8 cellular contexts compared by ENCODE assay signal in the genomic region with DNA sequence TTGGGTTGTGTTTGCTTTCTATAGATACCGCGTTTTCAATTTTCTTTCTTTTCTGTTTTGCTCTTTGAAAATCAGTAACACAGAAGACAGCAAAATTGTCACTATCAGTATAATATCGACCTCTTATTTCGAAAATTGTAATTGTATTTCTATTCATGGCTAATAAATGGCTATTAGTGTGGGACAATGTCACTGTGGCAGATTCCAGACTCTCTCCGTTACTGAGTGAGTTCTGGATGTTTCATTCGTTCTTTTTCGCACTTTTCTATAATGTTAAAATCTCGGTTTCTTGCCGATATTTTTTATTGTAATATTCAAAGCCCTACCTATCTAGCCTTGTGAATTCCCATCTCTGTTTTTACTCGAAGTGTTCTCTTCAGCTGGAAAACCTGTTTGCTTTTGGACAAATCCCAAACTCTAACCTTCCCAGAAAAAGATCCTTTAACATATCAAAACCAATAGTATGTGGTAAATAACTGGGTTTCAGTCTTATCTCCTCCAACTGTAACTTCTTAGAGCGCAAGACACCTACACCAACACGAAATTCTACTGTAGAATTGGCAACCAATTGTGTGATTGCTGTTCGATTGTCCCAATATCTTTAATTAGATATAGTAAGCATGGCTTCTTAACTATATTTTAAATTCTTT. TPM values are rescaled to one million over a fixed set of nuclear protein-coding genes. Genes with fewer than 3 reads are reported as not detected.
DNase-seq lines count a peak whose midpoint lies in the region; ATAC-seq and TF ChIP-seq lines count a peak whose summit lies in the region.

No MANE protein-coding gene starts in this region.

- intact Hi-C loops in adrenal gland (cut with DNase I) (no loop called here), left lung (cut with DNase I) (loop anchor here in 1 of 2 donors (5.0 kb wide), 1 partner anchor 82 kb away; no protein-coding TSS in a partner anchor), transverse colon (cut with DNase I; ENCODE audit: low total_unique reads) (loop anchor here (5.0 kb wide), 1 partner anchor 87 kb away; no protein-coding TSS in a partner anchor), head of caudate nucleus (cut with DNase I) (loop anchor here (5.0 kb wide), 1 partner anchor 222 kb away; a partner anchor contains a TSS)

- peak in 3 of 6 experiments; percentile 2 to 27 (median 20) for TF ChIP-seq CTCF in adrenal gland (IDR thresholded peaks at IDR 0.05)
- no peak for TF ChIP-seq CTCF in left lung (IDR thresholded peaks at IDR 0.05)
- TF ChIP-seq CTCF in transverse colon (IDR thresholded peaks at IDR 0.05) = peak in 1 of 5 experiments; percentile 16

- ATAC-seq in HG03135 (IDR thresholded peaks at IDR 0.05; ENCODE audit: unreplicated experiment) (peak; percentile 1), left lung (peak; percentile 3), GM21786 (IDR thresholded peaks at IDR 0.05; ENCODE audit: unreplicated experiment) (no peak)

- TF ChIP-seq POLR2A in adrenal gland (IDR thresholded peaks at IDR 0.05) = peak in 1 of 2 donors; percentile 16
- TF ChIP-seq POLR2A in transverse colon (IDR thresholded peaks at IDR 0.05) = no peak

- TF ChIP-seq EP300 in transverse colon (IDR thresholded peaks at IDR 0.05; ENCODE audit: low read depth) = no peak

- peak overlapping the region in 4 of 5 donors; percentile 7 to 94 (median 70) for H3K27ac ChIP-seq in adrenal gland
- H3K27ac ChIP-seq in left lung = peak overlapping the region; percentile 79 to 89
- peak overlapping the region; percentile 83 to 92 (median 88) for H3K27ac ChIP-seq in transverse colon

- DNase-seq in adrenal gland (no peak), left lung (no peak), transverse colon (no peak), NCI-H510A treated with DMSO at 0.1 percent for 48 hours (lab: John Stamatoyannopoulos, UW) (no peak), head of caudate nucleus (no peak)

- in situ Hi-C loops in transverse colon (cut with MboI; ENCODE audit: low pct_ligation_motif_present in 1 of 4, low pct_unique_long_range_greater_than_20kb in 1 of 4, low sequenced_read_pairs in 3 of 4) = loop anchor here in 2 of 4 donors (25.0 kb wide), 1 partner anchor 222 kb away; a partner anchor contains a TSS

- H3K36me3 ChIP-seq in adrenal gland (replicated peaks in 1 of 2) = no peaks in the 10 kb centered on the region
- no peaks in the 10 kb centered on the region for H3K36me3 ChIP-seq in left lung
- H3K36me3 ChIP-seq in transverse colon = no peaks in the 10 kb centered on the region

- H3K4me1 ChIP-seq in adrenal gland (replicated peaks in 1 of 2) = peaks cover 0 to 10% of the 10 kb centered on the region in 2 donors
- peaks cover 0 to 37% of the 10 kb centered on the region in 2 donors for H3K4me1 ChIP-seq in left lung
- peaks cover 3 to 27% (median 15%) of the 10 kb centered on the region in 4 donors for H3K4me1 ChIP-seq in transverse colon

- H3K4me3 ChIP-seq in GM08714 (ENCODE audit: low read length) = peak overlapping the region; percentile 62
- H3K4me3 ChIP-seq in adrenal gland = peak overlapping the region in 3 of 4 donors; percentile 42 to 81 (median 52)
- H3K4me3 ChIP-seq in left lung = peak overlapping the region; percentile 65 to 67
- peak overlapping the region; percentile 14 to 62 (median 47) for H3K4me3 ChIP-seq in transverse colon

- WGBS in adrenal gland, 4 donors = 0 to 1% (median 1%) methylated on average over 13 of the region's 13 CpGs
- WGBS in transverse colon (ENCODE audit: low coverage in 1 of 2), 2 donors = 2% methylated on average over 13 of the region's 13 CpGs

- H3K27me3 ChIP-seq in adrenal gland = no peaks in the 10 kb centered on the region
- H3K27me3 ChIP-seq in left lung = no peaks in the 10 kb centered on the region
- no peaks in the 10 kb centered on the region for H3K27me3 ChIP-seq in transverse colon

- H3K9me3 ChIP-seq in adrenal gland (replicated peaks in 1 of 3) (no peaks in the 10 kb centered on the region), left lung (no peaks in the 10 kb centered on the region), transverse colon (no peaks in the 10 kb centered on the region)

RNA-seq across cellular contexts. Expression of a gene that starts 6.0 kb away (rescaled TPM):
- total RNA-seq in adrenal gland (100 to 1,000 TPM in 1 of 8 donors, 10 to 100 TPM in 7; 32.5 to 101 (median 65.0) TPM), left lung (100 to 1,000 TPM; 135 to 148 TPM), transverse colon (10 to 100 TPM; 32.9 to 79.5 (median 58.2) TPM)
- 10 to 100 TPM; 12.1 to 87.5 (median 20.6) TPM for polyA plus RNA-seq in adrenal gland

Comparison
In these comparisons a context has a peak if more than half of its experiments do, and no peak if none do; other contexts are left out.
1. intact Hi-C loops: an anchor here in transverse colon (5.0 kb wide) and head of caudate nucleus (5.0 kb wide); none called in adrenal gland.